ENCODE assay signal across 18 cellular contexts in the genomic region with DNA sequence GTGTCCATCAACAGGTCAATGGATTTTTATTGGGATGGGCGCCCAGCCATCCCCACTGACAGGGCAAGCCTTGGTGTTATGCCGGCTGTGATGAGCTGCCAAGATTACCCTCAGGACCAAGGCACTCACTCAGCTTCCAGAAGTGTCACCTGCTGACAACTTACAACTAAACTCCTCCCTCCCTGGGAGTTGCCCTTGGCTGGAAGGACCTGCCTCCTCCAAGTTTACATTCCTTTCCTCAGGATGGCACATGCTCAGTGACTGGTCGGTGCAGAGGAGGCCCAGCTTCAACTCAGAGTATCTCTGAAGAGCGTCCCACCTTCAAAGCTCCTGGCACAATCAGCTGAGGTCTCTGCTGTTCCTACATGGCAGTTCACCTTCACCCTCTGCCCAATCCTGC. TPM values are rescaled to one million over a fixed set of nuclear protein-coding genes. Genes with fewer than 3 reads are reported as not detected.
DNase-seq lines count a peak whose midpoint lies in the region; ATAC-seq and TF ChIP-seq lines count a peak whose summit lies in the region.
"Had no signal": no experiment of that assay in that cellular context is flagged by ENCODE, and none has a peak within 500 bp of the region (broad histone marks: within the 10 kb centered on the region; RNA-seq: fewer than 3 reads in every experiment).

No MANE protein-coding gene starts in this region.

- TF ChIP-seq POLR2A in esophagus muscularis mucosa (IDR thresholded peaks at IDR 0.05; ENCODE audit: low read depth): no peak

- H3K36me3 Mint-ChIP-seq in WTC11: no peaks in the 10 kb centered on the region
- H3K36me3 Mint-ChIP-seq: CD14-positive monocyte had no signal

- no peaks in the 10 kb centered on the region for H3K9me3 Mint-ChIP-seq in WTC11
- H3K9me3 Mint-ChIP-seq: HFFc6 had no signal

- no peak overlapping the region for H3K27ac Mint-ChIP-seq in WTC11
- H3K27ac Mint-ChIP-seq: CD14-positive monocyte, HFFc6 had no signal

- no peaks in the 10 kb centered on the region for H3K4me1 ChIP-seq in esophagus muscularis mucosa

- intact Hi-C loops in esophagus muscularis mucosa (cut with DNase I): no loop called here

- CTCF ChIA-PET in WTC11 (lab: Charles Lee): interaction anchor here (0.7 to 4.6 kb wide), 6 partner anchors 21 to 62 kb away, joined by 4 to 24 read pairs (median 4); no protein-coding TSS in a partner anchor

- peaks cover 0 to 78% (median 0%) of the 10 kb centered on the region in 4 donors for H3K27me3 ChIP-seq in esophagus muscularis mucosa

- TF ChIP-seq CTCF in WTC11 (IDR thresholded peaks at IDR 0.05) (no peak), esophagus muscularis mucosa (IDR thresholded peaks at IDR 0.05) (no peak)

- POLR2A ChIA-PET in WTC11 (lab: Charles Lee): no interaction called here

- peaks cover 12% of the 10 kb centered on the region for H3K27me3 Mint-ChIP-seq in WTC11 (ENCODE audit: low read depth)

- H3K4me3 ChIP-seq in esophagus muscularis mucosa: no peak overlapping the region
- H3K4me3 ChIP-seq: GM23248, SJCRH30 had no signal

- no peak overlapping the region for H3K27ac ChIP-seq in esophagus muscularis mucosa (replicated peaks in 1 of 4)
- H3K27ac ChIP-seq: GM23248, KMS-11, SJCRH30 had no signal

- H3K36me3 ChIP-seq in esophagus muscularis mucosa: no peaks in the 10 kb centered on the region
- H3K36me3 ChIP-seq: SJCRH30 had no signal

- no peak for TF ChIP-seq EP300 in esophagus muscularis mucosa (IDR thresholded peaks at IDR 0.05)

- peaks cover 3% of the 10 kb centered on the region; the same call in 1 of the 2 replicates for H3K4me1 Mint-ChIP-seq in WTC11

- no peak overlapping the region for H3K4me3 Mint-ChIP-seq in WTC11
- H3K4me3 Mint-ChIP-seq: CD14-positive monocyte, HFFc6 had no signal

- peak; percentile 56 for ATAC-seq in WTC11
- ATAC-seq in HG03354 (IDR thresholded peaks at IDR 0.05; ENCODE audit: poor library complexity, severe bottlenecking, unreplicated experiment): no peak
- ATAC-seq in GM18858 (IDR thresholded peaks at IDR 0.05; ENCODE audit: unreplicated experiment): no peak

- peak; percentile 14 for DNase-seq in A172 (ENCODE audit: low spot score)
- DNase-seq in WTC11 (ENCODE audit: low spot score): no peak
- peak; percentile 42 for DNase-seq in esophagus muscularis mucosa (ENCODE audit: extremely low spot score)
- DNase-seq in mesenteric fat pad (ENCODE audit: low spot score): peak; percentile 24
- DNase-seq in activated T-cell treated with anti-CD3 and anti-CD28 coated beads, Interleukin-2, amount 50 U/mL, for 1 hour: no peak
- no peak for DNase-seq in NCI-H1436 (lab: John Stamatoyannopoulos, UW)
- DNase-seq: Caco-2, GM23248, HFFc6, MM.1S, NCI-H1105, NCI-H1930, NCI-H2171 treated with DMSO at 0.1 percent for 48 hours, SJCRH30 had no signal

- no peaks in the 10 kb centered on the region for H3K9me3 ChIP-seq in esophagus muscularis mucosa
- H3K9me3 ChIP-seq: Caco-2, SJCRH30 had no signal

- 78% methylated on average over 4 of the region's 4 CpGs for WGBS in esophagus muscularis mucosa

TF ChIP-seq in WTC11, 78 proteins besides CTCF, POLR2A, EP300 and RAD21 (continues in another document):
- TF ChIP-seq, protein P1, sequence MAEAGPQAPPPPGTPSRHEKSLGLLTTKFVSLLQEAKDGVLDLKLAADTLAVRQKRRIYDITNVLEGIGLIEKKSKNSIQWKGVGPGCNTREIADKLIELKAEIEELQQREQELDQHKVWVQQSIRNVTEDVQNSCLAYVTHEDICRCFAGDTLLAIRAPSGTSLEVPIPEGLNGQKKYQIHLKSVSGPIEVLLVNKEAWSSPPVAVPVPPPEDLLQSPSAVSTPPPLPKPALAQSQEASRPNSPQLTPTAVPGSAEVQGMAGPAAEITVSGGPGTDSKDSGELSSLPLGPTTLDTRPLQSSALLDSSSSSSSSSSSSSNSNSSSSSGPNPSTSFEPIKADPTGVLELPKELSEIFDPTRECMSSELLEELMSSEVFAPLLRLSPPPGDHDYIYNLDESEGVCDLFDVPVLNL (CRISPR knock-in tag; IDR thresholded peaks at IDR 0.05; ENCODE audit: borderline replicate concordance, low read depth): no peak
- TF ChIP-seq SMAD4 (CRISPR knock-in tag; IDR thresholded peaks at IDR 0.05) (no peak), NR2C2 (CRISPR knock-in tag; IDR thresholded peaks at IDR 0.05) (no peak), SMAD3 (CRISPR knock-in tag; IDR thresholded peaks at IDR 0.05; ENCODE audit: borderline replicate concordance) (no peak), FOXP1 (CRISPR knock-in tag; IDR thresholded peaks at IDR 0.05; ENCODE audit: borderline replicate concordance) (no peak), NR1H2 (CRISPR knock-in tag; IDR thresholded peaks at IDR 0.05) (no peak), CBFB (CRISPR knock-in tag; IDR thresholded peaks at IDR 0.05; ENCODE audit: low read depth) (no peak), CDX4 (CRISPR knock-in tag; IDR thresholded peaks at IDR 0.05; ENCODE audit: borderline replicate concordance) (no peak), IRF1 (CRISPR knock-in tag; IDR thresholded peaks at IDR 0.05) (no peak), ELF4 (CRISPR knock-in tag; IDR thresholded peaks at IDR 0.05; ENCODE audit: low read depth) (no peak), FOXK1 (CRISPR knock-in tag; IDR thresholded peaks at IDR 0.05) (no peak), IRF2 (CRISPR knock-in tag; IDR thresholded peaks at IDR 0.05; ENCODE audit: borderline replicate concordance, low read depth) (no peak), ZNF121 (CRISPR knock-in tag; IDR thresholded peaks at IDR 0.05) (no peak)
- TF ChIP-seq, protein P2, sequence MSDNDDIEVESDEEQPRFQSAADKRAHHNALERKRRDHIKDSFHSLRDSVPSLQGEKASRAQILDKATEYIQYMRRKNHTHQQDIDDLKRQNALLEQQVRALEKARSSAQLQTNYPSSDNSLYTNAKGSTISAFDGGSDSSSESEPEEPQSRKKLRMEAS (CRISPR knock-in tag; IDR thresholded peaks at IDR 0.05): no peak
- TF ChIP-seq, protein P3, sequence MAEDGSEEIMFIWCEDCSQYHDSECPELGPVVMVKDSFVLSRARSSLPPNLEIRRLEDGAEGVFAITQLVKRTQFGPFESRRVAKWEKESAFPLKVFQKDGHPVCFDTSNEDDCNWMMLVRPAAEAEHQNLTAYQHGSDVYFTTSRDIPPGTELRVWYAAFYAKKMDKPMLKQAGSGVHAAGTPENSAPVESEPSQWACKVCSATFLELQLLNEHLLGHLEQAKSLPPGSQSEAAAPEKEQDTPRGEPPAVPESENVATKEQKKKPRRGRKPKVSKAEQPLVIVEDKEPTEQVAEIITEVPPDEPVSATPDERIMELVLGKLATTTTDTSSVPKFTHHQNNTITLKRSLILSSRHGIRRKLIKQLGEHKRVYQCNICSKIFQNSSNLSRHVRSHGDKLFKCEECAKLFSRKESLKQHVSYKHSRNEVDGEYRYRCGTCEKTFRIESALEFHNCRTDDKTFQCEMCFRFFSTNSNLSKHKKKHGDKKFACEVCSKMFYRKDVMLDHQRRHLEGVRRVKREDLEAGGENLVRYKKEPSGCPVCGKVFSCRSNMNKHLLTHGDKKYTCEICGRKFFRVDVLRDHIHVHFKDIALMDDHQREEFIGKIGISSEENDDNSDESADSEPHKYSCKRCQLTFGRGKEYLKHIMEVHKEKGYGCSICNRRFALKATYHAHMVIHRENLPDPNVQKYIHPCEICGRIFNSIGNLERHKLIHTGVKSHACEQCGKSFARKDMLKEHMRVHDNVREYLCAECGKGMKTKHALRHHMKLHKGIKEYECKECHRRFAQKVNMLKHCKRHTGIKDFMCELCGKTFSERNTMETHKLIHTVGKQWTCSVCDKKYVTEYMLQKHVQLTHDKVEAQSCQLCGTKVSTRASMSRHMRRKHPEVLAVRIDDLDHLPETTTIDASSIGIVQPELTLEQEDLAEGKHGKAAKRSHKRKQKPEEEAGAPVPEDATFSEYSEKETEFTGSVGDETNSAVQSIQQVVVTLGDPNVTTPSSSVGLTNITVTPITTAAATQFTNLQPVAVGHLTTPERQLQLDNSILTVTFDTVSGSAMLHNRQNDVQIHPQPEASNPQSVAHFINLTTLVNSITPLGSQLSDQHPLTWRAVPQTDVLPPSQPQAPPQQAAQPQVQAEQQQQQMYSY (CRISPR knock-in tag; IDR thresholded peaks at IDR 0.05): no peak
- TF ChIP-seq, protein P4, sequence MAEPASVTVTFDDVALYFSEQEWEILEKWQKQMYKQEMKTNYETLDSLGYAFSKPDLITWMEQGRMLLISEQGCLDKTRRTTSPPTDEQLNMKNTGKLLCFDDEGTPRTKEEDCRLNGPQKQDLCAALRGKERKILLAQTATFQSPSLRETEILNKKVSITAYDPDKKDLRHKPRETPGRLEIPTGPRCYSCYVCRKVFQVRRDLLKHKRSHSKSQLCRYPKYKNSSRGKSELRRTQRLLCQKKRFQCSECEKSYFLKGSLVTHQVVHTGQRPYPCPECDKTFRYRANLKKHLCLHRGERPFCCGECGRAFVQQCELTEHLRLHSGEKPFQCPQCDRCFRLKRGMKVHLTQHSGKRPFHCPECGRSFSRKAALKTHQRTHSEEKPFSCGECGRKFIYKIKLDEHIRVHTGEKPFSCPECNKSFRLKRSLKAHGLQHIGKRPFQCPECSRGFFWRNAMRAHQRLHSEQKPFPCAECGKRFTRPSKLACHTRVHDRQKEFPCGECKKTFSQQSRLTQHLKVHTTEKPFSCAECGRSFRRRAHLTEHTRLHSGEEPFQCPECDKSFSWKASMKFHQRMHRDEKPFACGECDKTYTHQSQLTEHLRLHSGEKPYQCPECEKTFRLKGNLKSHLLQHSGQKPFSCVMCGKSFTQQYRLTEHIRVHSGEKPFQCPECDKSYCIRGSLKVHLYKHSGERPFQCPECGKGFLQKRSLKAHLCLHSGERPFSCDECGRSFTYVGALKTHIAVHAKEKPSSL (CRISPR knock-in tag; conservative IDR thresholded peaks at IDR 0.05): no peak

RNA-seq across cellular contexts. Expression of gene ZBTB43, which starts 52.5 kb away (rescaled TPM):
- 13.3 and 15.0 TPM in 2 replicates for total RNA-seq in A172 (2014; rRNA removed; shearing (Covaris generic))
- total RNA-seq in WTC11 (2021): 13.6 to 23.8 TPM (median 14.7 TPM) in 3 replicates
- total RNA-seq in esophagus muscularis mucosa: 1 to 10 TPM; 8.7 to 9.9 (median 9.4) TPM
- total RNA-seq in mesenteric fat pad: 20.9 TPM

Comparison
In these comparisons a context has a peak if more than half of its experiments do, and no peak if none do; other contexts are left out.
1. DNase-seq: peak in A172 (single experiment), esophagus muscularis mucosa (single experiment) and mesenteric fat pad (single experiment); none in WTC11 (single experiment), activated T-cell treated with anti-CD3 and anti-CD28 coated beads, Interleukin-2, amount 50 U/mL, for 1 hour (single experiment) and NCI-H1436 (single experiment).